ENCODE assay signal across 8 cellular contexts in the genomic region with DNA sequence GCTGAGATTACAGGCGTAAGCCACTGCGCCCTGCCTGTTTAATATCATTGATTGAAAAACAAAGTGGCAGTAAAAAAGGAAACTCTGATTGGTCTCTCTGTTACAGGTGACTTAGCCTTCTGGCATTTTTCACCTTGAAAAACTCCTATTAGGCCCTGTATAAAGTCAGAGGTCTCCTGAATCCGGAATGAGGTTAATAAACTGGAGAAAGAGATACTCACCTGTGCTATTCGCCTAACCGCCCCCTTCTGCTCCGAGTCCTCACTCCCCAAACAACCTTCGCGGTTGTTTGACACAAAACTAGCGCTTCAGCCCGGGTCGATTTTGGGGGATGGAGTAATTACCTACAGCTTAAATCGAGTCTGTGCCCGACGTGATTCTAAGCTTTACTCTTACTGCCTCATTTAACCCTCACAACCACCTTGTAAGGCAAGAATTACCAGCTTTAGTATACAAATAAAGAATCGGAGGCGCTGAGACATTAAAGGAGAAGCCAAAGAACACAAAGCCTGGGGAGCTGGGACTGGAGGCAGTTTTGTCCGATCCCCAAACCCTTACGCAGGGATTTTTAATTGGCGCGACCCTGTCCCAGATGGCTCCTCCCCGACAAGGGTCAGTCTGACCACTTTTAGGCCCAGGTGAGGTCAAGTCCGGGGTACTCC. TPM values are rescaled to one million over a fixed set of nuclear protein-coding genes. Genes with fewer than 3 reads are reported as not detected.
DNase-seq lines count a peak whose midpoint lies in the region; ATAC-seq and TF ChIP-seq lines count a peak whose summit lies in the region.

No MANE protein-coding gene starts in this region.

- H3K4me3 ChIP-seq in BE2C (ENCODE audit: low read depth, low read length) (peak overlapping the region; percentile 80), MG63 (peak overlapping the region; percentile 53), ectodermal cell (ENCODE audit: insufficient read depth, low read depth, low read length) (peak overlapping the region; percentile 78)

- peak overlapping the region; percentile 87 to 88 for H3K27ac Mint-ChIP-seq in natural killer cell

- no peak overlapping the region for H3K27ac ChIP-seq in ectodermal cell (ENCODE audit: insufficient read depth, low read depth, low read length, poor library complexity, severe bottlenecking)

- WGBS in ectodermal cell, 2 experiments, result 8 to 9% methylated on average over 22 of the region's 22 CpGs

- no peaks in the 10 kb centered on the region for H3K9me3 Mint-ChIP-seq in natural killer cell

- H3K36me3 ChIP-seq in BE2C, result no peaks in the 10 kb centered on the region
- no peaks in the 10 kb centered on the region for H3K36me3 ChIP-seq in MG63
- no peaks in the 10 kb centered on the region for H3K36me3 ChIP-seq in ectodermal cell (ENCODE audit: control insufficient read depth, insufficient read depth, low read length)

- intact Hi-C loops in natural killer cell (cut with micrococcal nuclease), result loop anchor here (1.0 to 5.0 kb wide), 6 partner anchors 16 to 749 kb away; a partner anchor contains a TSS

- ATAC-seq in natural killer cell (no peak), HG02571 (IDR thresholded peaks at IDR 0.05; ENCODE audit: unreplicated experiment) (no peak)

- H3K9me3 ChIP-seq in BE2C (no peaks in the 10 kb centered on the region), MG63 (peaks cover 4% of the 10 kb centered on the region), ectodermal cell (ENCODE audit: control insufficient read depth, low read length) (no peaks in the 10 kb centered on the region)

- no peaks in the 10 kb centered on the region for H3K27me3 Mint-ChIP-seq in natural killer cell (ENCODE audit: low read depth in 2 of 2)

- H3K27me3 ChIP-seq in BE2C (no peaks in the 10 kb centered on the region), MG63 (no peaks in the 10 kb centered on the region; the same call in 1 of the 2 replicates), ectodermal cell (ENCODE audit: control insufficient read depth, insufficient read depth, low read length, poor library complexity, severe bottlenecking) (no peaks in the 10 kb centered on the region)

- no peak for TF ChIP-seq CTCF in BE2C (IDR thresholded peaks at IDR 0.05; ENCODE audit: low read depth, low read length)
- no peak for TF ChIP-seq CTCF in natural killer cell (IDR thresholded peaks at IDR 0.05)

- peak overlapping the region; percentile 89 for H3K4me3 Mint-ChIP-seq in natural killer cell

- H3K36me3 Mint-ChIP-seq in natural killer cell, result no peaks in the 10 kb centered on the region

- H3K4me1 ChIP-seq in BE2C, result peaks cover 3% of the 10 kb centered on the region; the same call in 1 of the 2 replicates
- H3K4me1 ChIP-seq in ectodermal cell (ENCODE audit: control insufficient read depth, insufficient read depth, low read length), result no peaks in the 10 kb centered on the region

- no peak for DNase-seq in BE2C
- no peak for DNase-seq in MG63
- DNase-seq in natural killer cell, result no peak
- DNase-seq in globus pallidus (ENCODE audit: low spot score), result no peak
- DNase-seq in NCI-H510A treated with DMSO at 0.1 percent for 48 hours (lab: John Stamatoyannopoulos, UW), result no peak
- DNase-seq in NCI-H2029 (lab: John Stamatoyannopoulos, UW), result no peak

- peaks cover 6 to 12% of the 10 kb centered on the region in 2 donors for H3K4me1 Mint-ChIP-seq in natural killer cell

RNA-seq across cellular contexts. Expression of a gene that starts 0.4 kb away (rescaled TPM):
- polyA plus RNA-seq in BE2C (2012; ENCODE audit: insufficient read depth, insufficient read length, low read depth), result 2.2 TPM
- total RNA-seq in MG63 (2014; rRNA removed; shearing (Covaris generic); ENCODE audit: low replicate concordance), result 2.9 and 7.0 TPM in 2 replicates
- 42.5 TPM for polyA plus RNA-seq in ectodermal cell (2013, experiment 1 of 4)
- polyA plus RNA-seq in ectodermal cell (2013, experiment 2 of 4), result 41.6 TPM
- polyA plus RNA-seq in ectodermal cell (2013, experiment 3 of 4), result 47.4 TPM
- 48.3 TPM for polyA plus RNA-seq in ectodermal cell (2013, experiment 4 of 4)
- 10 to 100 TPM; 17.0 to 23.9 (median 22.7) TPM for total RNA-seq in natural killer cell

RNA-seq across cellular contexts. Expression of a gene that starts 15.0 kb away (rescaled TPM):
- polyA plus RNA-seq in BE2C (2012; ENCODE audit: insufficient read depth, insufficient read length, low read depth), result 13.8 TPM
- total RNA-seq in MG63 (2014; rRNA removed; shearing (Covaris generic); ENCODE audit: low replicate concordance), result 38.3 and 51.8 TPM in 2 replicates
- 11.1 TPM for polyA plus RNA-seq in ectodermal cell (2013, experiment 1 of 4)
- 11.3 TPM for polyA plus RNA-seq in ectodermal cell (2013, experiment 2 of 4)
- polyA plus RNA-seq in ectodermal cell (2013, experiment 3 of 4), result 7.5 TPM
- polyA plus RNA-seq in ectodermal cell (2013, experiment 4 of 4), result 9.1 TPM
- 1 to 10 TPM; 4.6 to 7.6 (median 5.6) TPM for total RNA-seq in natural killer cell
